ENCODE assay signal across 25 cellular contexts in the genomic region with DNA sequence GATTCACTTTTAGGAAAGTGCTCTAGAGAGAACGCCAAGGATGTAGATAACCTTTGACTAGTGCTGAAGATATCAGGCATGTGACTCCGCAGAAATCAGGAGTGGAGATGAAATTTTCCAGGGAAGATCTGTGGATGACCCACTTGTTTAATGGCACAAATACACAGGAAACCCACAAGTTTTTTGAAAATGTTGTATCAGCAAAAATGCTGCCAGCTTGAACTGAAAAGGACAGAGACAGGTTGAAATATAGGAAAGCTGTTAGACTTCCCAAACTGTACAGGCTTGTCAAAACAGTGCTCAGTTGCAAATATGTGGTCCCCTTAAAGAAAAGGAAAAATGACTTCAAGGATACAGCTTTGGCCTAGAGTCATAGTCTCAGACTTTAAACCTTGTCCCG.
"Had no signal": no experiment of that assay in that cellular context is flagged by ENCODE, and none has a peak within 500 bp of the region (broad histone marks: within the 10 kb centered on the region; RNA-seq: fewer than 3 reads in every experiment).

No MANE protein-coding gene starts in this region.

- H3K4me2 ChIP-seq: hepatocyte had no signal

- H3K27me3 ChIP-seq: dorsolateral prefrontal cortex, esophagus muscularis mucosa, foreskin keratinocyte, gastroesophageal sphincter, heart left ventricle, hepatocyte had no signal

- H3K9me3 ChIP-seq: esophagus muscularis mucosa, gastroesophageal sphincter, heart left ventricle, lower lobe of right lung, mucosa of descending colon had no signal

- FAIRE-seq: colon, endothelial cell of umbilical vein, frontal cortex, kidney had no signal

- H3K27ac ChIP-seq: coronary artery, dorsolateral prefrontal cortex, esophagus muscularis mucosa, foreskin keratinocyte, gastroesophageal sphincter, heart left ventricle, hepatocyte, lower lobe of right lung had no signal

- DNase-seq: dermis blood vessel endothelial cell; dorsolateral prefrontal cortex; effector CD4-positive, alpha-beta T cell; effector memory CD4-positive, alpha-beta T cell; foreskin keratinocyte; heart left ventricle; hypothalamus; immature natural killer cell; islet precursor cell; kidney; kidney glomerular epithelial cell; left colon; left ventricle myocardium superior; lower lobe of right lung; mesenchymal stem cell; mucosa of descending colon; naive B cell had no signal

- H2AFZ ChIP-seq: hepatocyte had no signal

- ATAC-seq: foreskin keratinocyte, gastroesophageal sphincter, heart left ventricle, left colon, left lobe of liver, left ventricle myocardium superior, lower lobe of right lung, mucosa of descending colon had no signal

- H3K4me3 ChIP-seq: coronary artery, dorsolateral prefrontal cortex, esophagus muscularis mucosa, gastroesophageal sphincter, heart left ventricle, hepatocyte, lower lobe of right lung, mucosa of descending colon had no signal

- H3K4me1 ChIP-seq: foreskin keratinocyte, gastroesophageal sphincter, lower lobe of right lung had no signal
